ENCODE assay signal across 24 cellular contexts in the genomic region with DNA sequence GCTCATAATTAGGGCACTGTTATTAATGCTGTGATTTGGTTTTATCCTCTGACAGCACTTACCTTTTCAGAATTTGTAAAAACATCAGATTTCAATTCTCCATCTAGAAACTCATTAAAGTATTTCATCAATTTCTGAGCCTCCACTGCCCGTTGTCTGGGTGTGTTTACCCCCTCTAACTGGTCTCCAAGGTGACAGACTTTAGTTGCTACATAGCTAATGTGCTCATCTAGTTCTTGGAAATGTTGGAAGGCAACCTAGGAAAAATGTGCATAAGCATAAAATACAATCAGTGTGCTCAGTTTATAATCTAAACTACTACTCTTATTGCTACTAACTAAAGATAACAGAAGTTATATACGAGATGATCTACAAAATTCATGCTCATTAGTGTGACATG. TPM values are rescaled to one million over a fixed set of nuclear protein-coding genes. Genes with fewer than 3 reads are reported as not detected.
A peak's percentile ranks its signal among the peaks of the same experiment; 100 is the strongest.
DNase-seq lines count a peak whose midpoint lies in the region; ATAC-seq, FAIRE-seq and TF ChIP-seq lines count a peak whose summit lies in the region.
"Had no signal": no experiment of that assay in that cellular context is flagged by ENCODE, and none has a peak within 500 bp of the region (broad histone marks: within the 10 kb centered on the region; RNA-seq: fewer than 3 reads in every experiment).

No MANE protein-coding gene starts in this region.

- H3K9me2 ChIP-seq in GM23248 (ENCODE audit: insufficient read depth): no peaks in the 10 kb centered on the region

- in situ Hi-C loops in GM23248 (cut with MboI): no loop called here
- in situ Hi-C loops in astrocyte of the spinal cord (cut with HindIII; ENCODE audit: low sequenced_read_pairs): no loop called here

- H3K4me2 ChIP-seq in GM23248 (ENCODE audit: unreplicated experiment): no peak overlapping the region

- ATAC-seq in GM18498 (IDR thresholded peaks at IDR 0.05; ENCODE audit: unreplicated experiment): no peak
- ATAC-seq: CD8-positive, alpha-beta T cell; effector memory CD8-positive, alpha-beta T cell; mucosa of descending colon had no signal

- no peaks in the 10 kb centered on the region for H3K27me3 ChIP-seq in GM23248 (replicated peaks; ENCODE audit: insufficient read depth)
- H3K27me3 ChIP-seq: colonic mucosa, pancreas had no signal

- no peak overlapping the region for H2AFZ ChIP-seq in GM23248

- H3K27ac ChIP-seq in GM23248: peak overlapping the region; percentile 51
- H3K27ac ChIP-seq: colonic mucosa, pancreas had no signal

- H3K9me3 ChIP-seq in GM23248 (ENCODE audit: low read depth): no peaks in the 10 kb centered on the region
- H3K9me3 ChIP-seq: colonic mucosa, mucosa of descending colon, pancreas had no signal

- H4K20me1 ChIP-seq in GM23248 (ENCODE audit: insufficient read depth): no peaks in the 10 kb centered on the region

- TF ChIP-seq CTCF in astrocyte of the spinal cord (IDR thresholded peaks at IDR 0.05; ENCODE audit: low read depth, low read length): no peak
- no peak for TF ChIP-seq CTCF in fibroblast of the aortic adventitia (IDR thresholded peaks at IDR 0.05; ENCODE audit: insufficient read depth, low read length)

- 18 to 22% methylated on average over 2 of the region's 2 CpGs for WGBS in GM23248 (ENCODE audit: low coverage in 1 of 2, low lambda C conversion rate in 2 of 2, missing lambda C conversion rate in 2 of 2), 2 experiments

- H3K79me2 ChIP-seq in GM23248 (ENCODE audit: insufficient read depth): peaks cover 59% of the 10 kb centered on the region

- H3K36me3 ChIP-seq in GM23248 (ENCODE audit: low read depth): no peaks in the 10 kb centered on the region; the same call in 1 of the 2 replicates
- H3K36me3 ChIP-seq: colonic mucosa had no signal

- H3K4me1 ChIP-seq in GM23248 (ENCODE audit: insufficient read depth): peaks cover 24% of the 10 kb centered on the region
- H3K4me1 ChIP-seq: colonic mucosa had no signal

- peak; percentile 79 for DNase-seq in GM23248
- peak; percentile 28 for DNase-seq in astrocyte of the spinal cord (ENCODE audit: low read depth, low spot score)
- DNase-seq in fibroblast of the aortic adventitia (ENCODE audit: low read depth): peak; percentile 7
- no peak for DNase-seq in GM19239 (ENCODE audit: insufficient read length, low spot score)
- no peak for DNase-seq in stimulated activated CD4-positive, alpha-beta T cell treated with anti-CD3 and anti-CD28 coated beads, Interleukin-4, amount 100 ng/mL, for 4 hours
- DNase-seq in DMS79 treated with DMSO at 0.1 percent for 48 hours (lab: John Stamatoyannopoulos, UW): no peak
- DNase-seq: activated CD4-positive, alpha-beta T cell treated with anti-CD3 and anti-CD28 coated beads for 4 hours; activated naive CD8-positive, alpha-beta T cell treated with anti-CD3 and anti-CD28 coated beads, Interleukin-2, amount 10 ng/mL, durations not matched to agents 7 days and 5 days; activated T-cell treated with anti-CD3 and anti-CD28 coated beads for 4 hours; CD8-positive, alpha-beta T cell; colonic mucosa; effector memory CD8-positive, alpha-beta T cell; glutamatergic neuron; kidney; mucosa of descending colon; NCI-H1092 treated with DMSO at 0.1 percent for 48 hours; NCI-H187; NCI-H2171 treated with DMSO at 0.1 percent for 48 hours; NCI-H524 treated with DMSO at 0.1 percent for 48 hours; pancreas; SHP77; stimulated activated CD4-positive, alpha-beta T cell treated with anti-CD3 and anti-CD28 coated beads, Interleukin-2, amount 100 ng/mL, for 24 hours had no signal

- H3K4me3 ChIP-seq in GM23248 (no peak overlapping the region), astrocyte of the spinal cord (ENCODE audit: low read depth, low read length) (no peak overlapping the region), fibroblast of the aortic adventitia (ENCODE audit: low read depth, low read length) (no peak overlapping the region)
- H3K4me3 ChIP-seq: colonic mucosa, mucosa of descending colon, pancreas had no signal

- no peaks in the 10 kb centered on the region for H3F3A ChIP-seq in GM23248 (ENCODE audit: insufficient read depth)

- FAIRE-seq in GM19239 (lab: Jason Lieb, UNC): no peak
- FAIRE-seq: H54, kidney, pancreas had no signal

- H3K9ac ChIP-seq in GM23248: peak overlapping the region; percentile 36; the same call in 1 of the 2 replicates

RNA-seq across cellular contexts. Expression of a gene that starts 24.6 kb away (rescaled TPM):
- total RNA-seq in GM23248 (2014; rRNA removed; shearing (Covaris generic)): 58.6 and 71.5 TPM in 2 replicates
- polyA plus RNA-seq in GM23248 (2016; fragmentation: Nextera tagmentation; extraction: Ambion mirVana): 74.7 and 79.8 TPM in 2 replicates
- total RNA-seq in fibroblast of the aortic adventitia (ENCODE audit: low replicate concordance): 49.3 and 87.4 TPM in 2 replicates

RNA-seq across cellular contexts. Expression of a gene that starts 24.7 kb away (rescaled TPM):
- 25.7 and 35.6 TPM in 2 replicates for total RNA-seq in GM23248 (2014; rRNA removed; shearing (Covaris generic))
- polyA plus RNA-seq in GM23248 (2016; fragmentation: Nextera tagmentation; extraction: Ambion mirVana): 37.4 and 41.8 TPM in 2 replicates
- total RNA-seq in fibroblast of the aortic adventitia (ENCODE audit: low replicate concordance): 36.6 and 50.9 TPM in 2 replicates

Comparison
In these comparisons a context has a peak if more than half of its experiments do, and no peak if none do; other contexts are left out.
1. DNase-seq: peak in GM23248 (single experiment), astrocyte of the spinal cord (single experiment) and fibroblast of the aortic adventitia (single experiment); none in GM19239 (single experiment), stimulated activated CD4-positive, alpha-beta T cell treated with anti-CD3 and anti-CD28 coated beads, Interleukin-4, amount 100 ng/mL, for 4 hours (0 of 2) and DMS79 treated with DMSO at 0.1 percent for 48 hours (single experiment).